15 cellular contexts compared by ENCODE assay signal in genomic region chr14:101937926-101938767, GRCh38. TPM values are rescaled to one million over a fixed set of nuclear protein-coding genes. Genes with fewer than 3 reads are reported as not detected.
DNase-seq lines count a peak whose midpoint lies in the region; ATAC-seq and TF ChIP-seq lines count a peak whose summit lies in the region.
"Had no signal": no experiment of that assay in that cellular context is flagged by ENCODE, and none has a peak within 500 bp of the region (broad histone marks: within the 10 kb centered on the region; RNA-seq: fewer than 3 reads in every experiment).

No MANE protein-coding gene starts in this region.

- H3K9ac ChIP-seq in OCI-LY3 (ENCODE audit: low read length) = no peak overlapping the region
- no peak overlapping the region for H3K9ac ChIP-seq in trophoblast cell (ENCODE audit: low read length)

- peaks cover 15% of the 10 kb centered on the region for H3K27me3 Mint-ChIP-seq in chondrocyte (ENCODE audit: low read depth)

- H3K4me3 Mint-ChIP-seq in chondrocyte (ENCODE audit: unreplicated experiment) = no peak overlapping the region
- H3K4me3 Mint-ChIP-seq: CD8-positive, alpha-beta memory T cell had no signal

- WGBS in trophoblast cell (ENCODE audit: extremely low coverage, insufficient coverage, insufficient read length) = no CpG with 5 or more reads among the region's 13 CpGs

- no peak overlapping the region for H3K27ac Mint-ChIP-seq in chondrocyte (ENCODE audit: unreplicated experiment)

- H3K4me3 ChIP-seq in OCI-LY3 (ENCODE audit: low read length) (no peak overlapping the region), trophoblast cell (ENCODE audit: low read depth, low read length) (no peak overlapping the region), upper lobe of right lung (no peak overlapping the region), mucosa of descending colon (no peak overlapping the region)
- H3K4me3 ChIP-seq: PC-9 had no signal

- H4K20me1 ChIP-seq in OCI-LY3 (ENCODE audit: insufficient read depth, low read length) = no peaks in the 10 kb centered on the region

- no peak overlapping the region for H3K18ac ChIP-seq in trophoblast cell (ENCODE audit: low read length)

- peak overlapping the region; percentile 14; the same call in 1 of the 2 replicates for H3K4me2 ChIP-seq in OCI-LY3 (ENCODE audit: low read length)
- H3K4me2 ChIP-seq in trophoblast cell (ENCODE audit: low read length) = no peak overlapping the region
- H3K4me2 ChIP-seq: PC-9 had no signal

- H4K91ac ChIP-seq in trophoblast cell (ENCODE audit: low read depth, low read length) = no peak overlapping the region

- H3K4ac ChIP-seq in trophoblast cell (ENCODE audit: low read depth, low read length) = no peak overlapping the region

- no peak overlapping the region for H2AK5ac ChIP-seq in trophoblast cell (ENCODE audit: low read length)

- H3K79me1 ChIP-seq in trophoblast cell (ENCODE audit: low read length) = no peaks in the 10 kb centered on the region

- H3K27ac ChIP-seq in OCI-LY3 (ENCODE audit: low read length) (no peak overlapping the region), trophoblast cell (ENCODE audit: low read depth, low read length) (no peak overlapping the region), upper lobe of right lung (no peak overlapping the region)
- H3K27ac ChIP-seq: HL-60, PC-9 had no signal

- H4K12ac ChIP-seq in trophoblast cell (ENCODE audit: low read depth, low read length) = no peak overlapping the region

- H2BK12ac ChIP-seq in trophoblast cell (ENCODE audit: low read length) = no peak overlapping the region

- H2AFZ ChIP-seq in OCI-LY3 (ENCODE audit: low read depth, low read length) (0 out of 2 replicates have a peak overlapping the region, but pooled peaks have one; percentile 70), trophoblast cell (ENCODE audit: insufficient read depth, low read length, poor library complexity) (no peak overlapping the region)
- H2AFZ ChIP-seq: PC-9 had no signal

- DNase-seq in chondrocyte (ENCODE audit: low spot score) (peak; percentile 72), trophoblast cell (peak; percentile 54 to 76), upper lobe of right lung (peak; percentile 30), NCI-H1694 treated with DMSO at 0.1 percent for 48 hours (lab: John Stamatoyannopoulos, UW) (no peak), mucosa of descending colon (no peak), retina (no peak)
- DNase-seq: ACHN, C1 segment of cervical spinal cord, NCI-H1105, NCI-H2081 treated with DMSO at 0.1 percent for 48 hours, NCI-H446 treated with DMSO at 0.1 percent for 48 hours, PC-9 had no signal

- H3K9me3 Mint-ChIP-seq in chondrocyte (ENCODE audit: low read depth) = no peaks in the 10 kb centered on the region
- H3K9me3 Mint-ChIP-seq: CD8-positive, alpha-beta memory T cell had no signal

- H3K27me3 ChIP-seq in OCI-LY3 (ENCODE audit: low read depth, low read length) (peaks cover 7% of the 10 kb centered on the region; the same call in 1 of the 2 replicates), trophoblast cell (ENCODE audit: insufficient read depth, low read length) (no peaks in the 10 kb centered on the region), upper lobe of right lung (no peaks in the 10 kb centered on the region)

- no peak overlapping the region for H2BK5ac ChIP-seq in trophoblast cell (ENCODE audit: low read depth, low read length, poor library complexity)

- TF ChIP-seq CTCF in OCI-LY3 (IDR thresholded peaks at IDR 0.05; ENCODE audit: low read depth, low read length) (no peak), chondrocyte (IDR thresholded peaks at IDR 0.05) (no peak), upper lobe of right lung (IDR thresholded peaks at IDR 0.05) (no peak), mucosa of descending colon (IDR thresholded peaks at IDR 0.05) (no peak)

- H3K14ac ChIP-seq in trophoblast cell (ENCODE audit: low read length) = no peak overlapping the region

- H3K4me1 ChIP-seq in OCI-LY3 (ENCODE audit: low read length) = 0 out of 2 replicates have a peak, but pooled peaks cover 3% of the 10 kb centered on the region
- H3K4me1 ChIP-seq in trophoblast cell (ENCODE audit: control insufficient read depth in 1 of 2, insufficient read depth in 2 of 2, low read length in 2 of 2) = no peaks in the 10 kb centered on the region
- H3K4me1 ChIP-seq in upper lobe of right lung = no peaks in the 10 kb centered on the region
- no peaks in the 10 kb centered on the region for H3K4me1 ChIP-seq in mucosa of descending colon (ENCODE audit: low read depth)

- no peaks in the 10 kb centered on the region for H3K4me1 Mint-ChIP-seq in chondrocyte (ENCODE audit: low read depth)

- H3K9me3 ChIP-seq in OCI-LY3 (ENCODE audit: insufficient read depth, low read length) = no peaks in the 10 kb centered on the region
- peaks cover 10% of the 10 kb centered on the region for H3K9me3 ChIP-seq in trophoblast cell (ENCODE audit: insufficient read depth, low read depth, low read length)
- no peaks in the 10 kb centered on the region for H3K9me3 ChIP-seq in upper lobe of right lung
- no peaks in the 10 kb centered on the region for H3K9me3 ChIP-seq in mucosa of descending colon

- H3K36me3 Mint-ChIP-seq in chondrocyte (ENCODE audit: low read depth) = no peaks in the 10 kb centered on the region
- H3K36me3 Mint-ChIP-seq: CD8-positive, alpha-beta memory T cell had no signal

- intact Hi-C loops in upper lobe of right lung (cut with DNase I) = no loop called here
- intact Hi-C loops in mucosa of descending colon (cut with DNase I, micrococcal nuclease) = no loop called here

- H4K8ac ChIP-seq in trophoblast cell (ENCODE audit: low read depth, low read length) = no peak overlapping the region

- no peak overlapping the region for H2BK120ac ChIP-seq in trophoblast cell (ENCODE audit: insufficient read depth, low read length, poor library complexity)

- no peak overlapping the region for H3K23ac ChIP-seq in trophoblast cell (ENCODE audit: low read length)

- H3K79me2 ChIP-seq in OCI-LY3 (ENCODE audit: low read length) = no peaks in the 10 kb centered on the region
- H3K79me2 ChIP-seq in trophoblast cell (ENCODE audit: control insufficient read depth, insufficient read depth, low read length, poor library complexity) = no peaks in the 10 kb centered on the region

- no peak for ATAC-seq in upper lobe of right lung
- no peak for ATAC-seq in mucosa of descending colon

- H3K36me3 ChIP-seq in OCI-LY3 (replicated peaks; ENCODE audit: low read depth, low read length) (no peaks in the 10 kb centered on the region), trophoblast cell (ENCODE audit: control insufficient read depth in 1 of 2, insufficient read depth in 2 of 2, low read length in 2 of 2) (no peaks in the 10 kb centered on the region), upper lobe of right lung (no peaks in the 10 kb centered on the region), mucosa of descending colon (ENCODE audit: low read depth) (no peaks in the 10 kb centered on the region)

RNA-seq across cellular contexts. Expression of gene DYNC1H1, which starts 26.2 kb away (rescaled TPM):
- 718 to 842 TPM (median 735 TPM) in 3 replicates for total RNA-seq in chondrocyte
- 105 and 109 TPM in 2 replicates for polyA plus RNA-seq in trophoblast cell (2013)
- 432 TPM for total RNA-seq in upper lobe of right lung
- 100 to 1,000 TPM; 403 to 547 (median 409) TPM for total RNA-seq in mucosa of descending colon

Comparison
In these comparisons a context has a peak if more than half of its experiments do, and no peak if none do; other contexts are left out.
1. DNase-seq: peak in chondrocyte (single experiment), trophoblast cell (2 of 2) and upper lobe of right lung (single experiment); none in NCI-H1694 treated with DMSO at 0.1 percent for 48 hours (single experiment), mucosa of descending colon (0 of 3) and retina (single experiment).